ENCODE assay signal across 1 cellular context in the genomic region with DNA sequence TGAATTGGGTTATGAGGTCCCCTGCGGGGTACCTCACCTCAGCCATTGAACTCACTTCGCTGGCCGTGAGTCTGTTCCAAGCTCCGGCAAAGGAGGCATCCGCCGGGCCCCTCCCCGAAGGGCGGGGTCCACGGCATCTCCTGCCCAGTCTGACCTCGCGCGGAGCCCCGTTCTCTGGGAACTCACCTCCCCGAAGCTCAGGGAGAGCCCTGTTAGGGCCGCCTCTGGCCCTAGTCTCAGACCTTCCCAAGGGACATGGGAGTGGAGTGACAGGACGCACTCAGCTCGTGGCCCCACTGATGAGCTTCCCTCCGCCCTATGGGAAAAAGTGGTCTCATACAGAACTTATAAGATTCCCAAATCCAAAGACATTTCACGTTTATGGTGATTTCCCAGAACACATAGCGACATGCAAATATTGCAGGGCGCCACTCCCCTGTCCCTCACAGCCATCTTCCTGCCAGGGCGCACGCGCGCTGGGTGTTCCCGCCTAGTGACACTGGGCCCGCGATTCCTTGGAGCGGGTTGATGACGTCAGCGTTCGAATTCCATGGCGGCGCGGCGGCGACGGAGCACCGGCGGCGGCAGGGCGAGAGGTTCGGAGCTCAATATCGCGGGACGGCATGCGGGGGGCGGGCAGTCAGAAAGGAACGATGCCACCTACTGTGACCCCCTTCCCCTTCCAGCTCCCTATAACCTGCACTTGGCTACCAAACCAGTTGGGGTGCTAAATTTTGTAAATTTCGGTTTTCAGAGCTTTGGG.
TF ChIP-seq lines count a peak whose summit lies in the region.

A gene with protein sequence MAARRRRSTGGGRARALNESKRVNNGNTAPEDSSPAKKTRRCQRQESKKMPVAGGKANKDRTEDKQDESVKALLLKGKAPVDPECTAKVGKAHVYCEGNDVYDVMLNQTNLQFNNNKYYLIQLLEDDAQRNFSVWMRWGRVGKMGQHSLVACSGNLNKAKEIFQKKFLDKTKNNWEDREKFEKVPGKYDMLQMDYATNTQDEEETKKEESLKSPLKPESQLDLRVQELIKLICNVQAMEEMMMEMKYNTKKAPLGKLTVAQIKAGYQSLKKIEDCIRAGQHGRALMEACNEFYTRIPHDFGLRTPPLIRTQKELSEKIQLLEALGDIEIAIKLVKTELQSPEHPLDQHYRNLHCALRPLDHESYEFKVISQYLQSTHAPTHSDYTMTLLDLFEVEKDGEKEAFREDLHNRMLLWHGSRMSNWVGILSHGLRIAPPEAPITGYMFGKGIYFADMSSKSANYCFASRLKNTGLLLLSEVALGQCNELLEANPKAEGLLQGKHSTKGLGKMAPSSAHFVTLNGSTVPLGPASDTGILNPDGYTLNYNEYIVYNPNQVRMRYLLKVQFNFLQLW (plus strand): TSS at position 544 of the 763 bp plus-strand sequence. CDS start 7 bp downstream, at position 551.

TF ChIP-seq in GM12878, 131 proteins besides CTCF, POLR2A, EP300 and RAD21 (continued from another document and continues in another):
- TF ChIP-seq, protein P1, sequence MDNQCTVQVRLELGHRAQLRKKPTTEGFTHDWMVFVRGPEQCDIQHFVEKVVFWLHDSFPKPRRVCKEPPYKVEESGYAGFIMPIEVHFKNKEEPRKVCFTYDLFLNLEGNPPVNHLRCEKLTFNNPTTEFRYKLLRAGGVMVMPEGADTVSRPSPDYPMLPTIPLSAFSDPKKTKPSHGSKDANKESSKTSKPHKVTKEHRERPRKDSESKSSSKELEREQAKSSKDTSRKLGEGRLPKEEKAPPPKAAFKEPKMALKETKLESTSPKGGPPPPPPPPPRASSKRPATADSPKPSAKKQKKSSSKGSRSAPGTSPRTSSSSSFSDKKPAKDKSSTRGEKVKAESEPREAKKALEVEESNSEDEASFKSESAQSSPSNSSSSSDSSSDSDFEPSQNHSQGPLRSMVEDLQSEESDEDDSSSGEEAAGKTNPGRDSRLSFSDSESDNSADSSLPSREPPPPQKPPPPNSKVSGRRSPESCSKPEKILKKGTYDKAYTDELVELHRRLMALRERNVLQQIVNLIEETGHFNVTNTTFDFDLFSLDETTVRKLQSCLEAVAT (IDR thresholded peaks at IDR 0.05): no peak
- peak; percentile 99 for TF ChIP-seq ATF7 (IDR thresholded peaks at IDR 0.05; ENCODE audit: low read depth)
- TF ChIP-seq TBL1XR1 (IDR thresholded peaks at IDR 0.05; ENCODE audit: low read depth, low read length): 0 out of 2 replicates have a peak, but pooled peaks have one; percentile 40
- TF ChIP-seq, protein P2, sequence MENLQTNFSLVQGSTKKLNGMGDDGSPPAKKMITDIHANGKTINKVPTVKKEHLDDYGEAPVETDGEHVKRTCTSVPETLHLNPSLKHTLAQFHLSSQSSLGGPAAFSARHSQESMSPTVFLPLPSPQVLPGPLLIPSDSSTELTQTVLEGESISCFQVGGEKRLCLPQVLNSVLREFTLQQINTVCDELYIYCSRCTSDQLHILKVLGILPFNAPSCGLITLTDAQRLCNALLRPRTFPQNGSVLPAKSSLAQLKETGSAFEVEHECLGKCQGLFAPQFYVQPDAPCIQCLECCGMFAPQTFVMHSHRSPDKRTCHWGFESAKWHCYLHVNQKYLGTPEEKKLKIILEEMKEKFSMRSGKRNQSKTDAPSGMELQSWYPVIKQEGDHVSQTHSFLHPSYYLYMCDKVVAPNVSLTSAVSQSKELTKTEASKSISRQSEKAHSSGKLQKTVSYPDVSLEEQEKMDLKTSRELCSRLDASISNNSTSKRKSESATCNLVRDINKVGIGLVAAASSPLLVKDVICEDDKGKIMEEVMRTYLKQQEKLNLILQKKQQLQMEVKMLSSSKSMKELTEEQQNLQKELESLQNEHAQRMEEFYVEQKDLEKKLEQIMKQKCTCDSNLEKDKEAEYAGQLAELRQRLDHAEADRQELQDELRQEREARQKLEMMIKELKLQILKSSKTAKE (IDR thresholded peaks at IDR 0.05; ENCODE audit: low read depth, poor library complexity, severe bottlenecking): no peak
- TF ChIP-seq SMC3 (IDR thresholded peaks at IDR 0.05; ENCODE audit: borderline replicate concordance, low read length): peak; percentile 12; the same call in 1 of the 2 replicates
- TF ChIP-seq STAT1 (conservative IDR thresholded peaks at IDR 0.05): peak; percentile 69
- TF ChIP-seq, protein P3, sequence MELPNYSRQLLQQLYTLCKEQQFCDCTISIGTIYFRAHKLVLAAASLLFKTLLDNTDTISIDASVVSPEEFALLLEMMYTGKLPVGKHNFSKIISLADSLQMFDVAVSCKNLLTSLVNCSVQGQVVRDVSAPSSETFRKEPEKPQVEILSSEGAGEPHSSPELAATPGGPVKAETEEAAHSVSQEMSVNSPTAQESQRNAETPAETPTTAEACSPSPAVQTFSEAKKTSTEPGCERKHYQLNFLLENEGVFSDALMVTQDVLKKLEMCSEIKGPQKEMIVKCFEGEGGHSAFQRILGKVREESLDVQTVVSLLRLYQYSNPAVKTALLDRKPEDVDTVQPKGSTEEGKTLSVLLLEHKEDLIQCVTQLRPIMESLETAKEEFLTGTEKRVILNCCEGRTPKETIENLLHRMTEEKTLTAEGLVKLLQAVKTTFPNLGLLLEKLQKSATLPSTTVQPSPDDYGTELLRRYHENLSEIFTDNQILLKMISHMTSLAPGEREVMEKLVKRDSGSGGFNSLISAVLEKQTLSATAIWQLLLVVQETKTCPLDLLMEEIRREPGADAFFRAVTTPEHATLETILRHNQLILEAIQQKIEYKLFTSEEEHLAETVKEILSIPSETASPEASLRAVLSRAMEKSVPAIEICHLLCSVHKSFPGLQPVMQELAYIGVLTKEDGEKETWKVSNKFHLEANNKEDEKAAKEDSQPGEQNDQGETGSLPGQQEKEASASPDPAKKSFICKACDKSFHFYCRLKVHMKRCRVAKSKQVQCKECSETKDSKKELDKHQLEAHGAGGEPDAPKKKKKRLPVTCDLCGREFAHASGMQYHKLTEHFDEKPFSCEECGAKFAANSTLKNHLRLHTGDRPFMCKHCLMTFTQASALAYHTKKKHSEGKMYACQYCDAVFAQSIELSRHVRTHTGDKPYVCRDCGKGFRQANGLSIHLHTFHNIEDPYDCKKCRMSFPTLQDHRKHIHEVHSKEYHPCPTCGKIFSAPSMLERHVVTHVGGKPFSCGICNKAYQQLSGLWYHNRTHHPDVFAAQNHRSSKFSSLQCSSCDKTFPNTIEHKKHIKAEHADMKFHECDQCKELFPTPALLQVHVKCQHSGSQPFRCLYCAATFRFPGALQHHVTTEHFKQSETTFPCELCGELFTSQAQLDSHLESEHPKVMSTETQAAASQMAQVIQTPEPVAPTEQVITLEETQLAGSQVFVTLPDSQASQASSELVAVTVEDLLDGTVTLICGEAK (IDR thresholded peaks at IDR 0.05; ENCODE audit: borderline replicate concordance): peak; percentile 59; the same call in 1 of the 2 replicates
- TF ChIP-seq YY1 (IDR thresholded peaks at IDR 0.05; ENCODE audit: low read depth, low read length): peak; percentile 94
- no peak for TF ChIP-seq SRF (IDR thresholded peaks at IDR 0.05; ENCODE audit: low read depth in 2 of 2, low read length in 2 of 2)
- TF ChIP-seq FOXM1 (IDR thresholded peaks at IDR 0.05; ENCODE audit: low read depth, low read length): peak; percentile 76
- TF ChIP-seq, protein P4, sequence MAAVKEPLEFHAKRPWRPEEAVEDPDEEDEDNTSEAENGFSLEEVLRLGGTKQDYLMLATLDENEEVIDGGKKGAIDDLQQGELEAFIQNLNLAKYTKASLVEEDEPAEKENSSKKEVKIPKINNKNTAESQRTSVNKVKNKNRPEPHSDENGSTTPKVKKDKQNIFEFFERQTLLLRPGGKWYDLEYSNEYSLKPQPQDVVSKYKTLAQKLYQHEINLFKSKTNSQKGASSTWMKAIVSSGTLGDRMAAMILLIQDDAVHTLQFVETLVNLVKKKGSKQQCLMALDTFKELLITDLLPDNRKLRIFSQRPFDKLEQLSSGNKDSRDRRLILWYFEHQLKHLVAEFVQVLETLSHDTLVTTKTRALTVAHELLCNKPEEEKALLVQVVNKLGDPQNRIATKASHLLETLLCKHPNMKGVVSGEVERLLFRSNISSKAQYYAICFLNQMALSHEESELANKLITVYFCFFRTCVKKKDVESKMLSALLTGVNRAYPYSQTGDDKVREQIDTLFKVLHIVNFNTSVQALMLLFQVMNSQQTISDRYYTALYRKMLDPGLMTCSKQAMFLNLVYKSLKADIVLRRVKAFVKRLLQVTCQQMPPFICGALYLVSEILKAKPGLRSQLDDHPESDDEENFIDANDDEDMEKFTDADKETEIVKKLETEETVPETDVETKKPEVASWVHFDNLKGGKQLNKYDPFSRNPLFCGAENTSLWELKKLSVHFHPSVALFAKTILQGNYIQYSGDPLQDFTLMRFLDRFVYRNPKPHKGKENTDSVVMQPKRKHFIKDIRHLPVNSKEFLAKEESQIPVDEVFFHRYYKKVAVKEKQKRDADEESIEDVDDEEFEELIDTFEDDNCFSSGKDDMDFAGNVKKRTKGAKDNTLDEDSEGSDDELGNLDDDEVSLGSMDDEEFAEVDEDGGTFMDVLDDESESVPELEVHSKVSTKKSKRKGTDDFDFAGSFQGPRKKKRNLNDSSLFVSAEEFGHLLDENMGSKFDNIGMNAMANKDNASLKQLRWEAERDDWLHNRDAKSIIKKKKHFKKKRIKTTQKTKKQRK (IDR thresholded peaks at IDR 0.05; ENCODE audit: low read depth, low read length): no peak
- TF ChIP-seq, protein P5, sequence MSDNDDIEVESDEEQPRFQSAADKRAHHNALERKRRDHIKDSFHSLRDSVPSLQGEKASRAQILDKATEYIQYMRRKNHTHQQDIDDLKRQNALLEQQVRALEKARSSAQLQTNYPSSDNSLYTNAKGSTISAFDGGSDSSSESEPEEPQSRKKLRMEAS (IDR thresholded peaks at IDR 0.05; ENCODE audit: low read depth, low read length): 0 out of 2 replicates have a peak, but pooled peaks have one; percentile 13
- TF ChIP-seq DPF2 (IDR thresholded peaks at IDR 0.05): peak; percentile 70; the same call in 1 of the 2 replicates
- TF ChIP-seq RUNX3 (IDR thresholded peaks at IDR 0.05; ENCODE audit: low read length): peak; percentile 59; the same call in 1 of the 2 replicates
- TF ChIP-seq SIN3A (IDR thresholded peaks at IDR 0.05; ENCODE audit: low read depth, low read length): no peak; the same call in 1 of the 2 replicates
- peak; percentile 94 for TF ChIP-seq TCF3 (IDR thresholded peaks at IDR 0.05; ENCODE audit: borderline replicate concordance, insufficient read depth, low read depth, low read length)
- TF ChIP-seq ZNF24 (IDR thresholded peaks at IDR 0.05): peak; percentile 90
- TF ChIP-seq SMAD5 (IDR thresholded peaks at IDR 0.05; ENCODE audit: low read depth): peak; percentile 98
- TF ChIP-seq MYC (IDR thresholded peaks at IDR 0.05; ENCODE audit: insufficient read depth, insufficient read length, insufficient replicate concordance, low read length, severe bottlenecking): no peak
- TF ChIP-seq, protein P6, sequence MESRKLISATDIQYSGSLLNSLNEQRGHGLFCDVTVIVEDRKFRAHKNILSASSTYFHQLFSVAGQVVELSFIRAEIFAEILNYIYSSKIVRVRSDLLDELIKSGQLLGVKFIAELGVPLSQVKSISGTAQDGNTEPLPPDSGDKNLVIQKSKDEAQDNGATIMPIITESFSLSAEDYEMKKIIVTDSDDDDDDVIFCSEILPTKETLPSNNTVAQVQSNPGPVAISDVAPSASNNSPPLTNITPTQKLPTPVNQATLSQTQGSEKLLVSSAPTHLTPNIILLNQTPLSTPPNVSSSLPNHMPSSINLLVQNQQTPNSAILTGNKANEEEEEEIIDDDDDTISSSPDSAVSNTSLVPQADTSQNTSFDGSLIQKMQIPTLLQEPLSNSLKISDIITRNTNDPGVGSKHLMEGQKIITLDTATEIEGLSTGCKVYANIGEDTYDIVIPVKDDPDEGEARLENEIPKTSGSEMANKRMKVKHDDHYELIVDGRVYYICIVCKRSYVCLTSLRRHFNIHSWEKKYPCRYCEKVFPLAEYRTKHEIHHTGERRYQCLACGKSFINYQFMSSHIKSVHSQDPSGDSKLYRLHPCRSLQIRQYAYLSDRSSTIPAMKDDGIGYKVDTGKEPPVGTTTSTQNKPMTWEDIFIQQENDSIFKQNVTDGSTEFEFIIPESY (IDR thresholded peaks at IDR 0.05): no peak
- peak; percentile 94 for TF ChIP-seq NBN (IDR thresholded peaks at IDR 0.05)
- no peak for TF ChIP-seq NR2C2 (IDR thresholded peaks at IDR 0.05; ENCODE audit: borderline replicate concordance, control insufficient read depth, insufficient read length, low read depth)
- TF ChIP-seq, protein P7, sequence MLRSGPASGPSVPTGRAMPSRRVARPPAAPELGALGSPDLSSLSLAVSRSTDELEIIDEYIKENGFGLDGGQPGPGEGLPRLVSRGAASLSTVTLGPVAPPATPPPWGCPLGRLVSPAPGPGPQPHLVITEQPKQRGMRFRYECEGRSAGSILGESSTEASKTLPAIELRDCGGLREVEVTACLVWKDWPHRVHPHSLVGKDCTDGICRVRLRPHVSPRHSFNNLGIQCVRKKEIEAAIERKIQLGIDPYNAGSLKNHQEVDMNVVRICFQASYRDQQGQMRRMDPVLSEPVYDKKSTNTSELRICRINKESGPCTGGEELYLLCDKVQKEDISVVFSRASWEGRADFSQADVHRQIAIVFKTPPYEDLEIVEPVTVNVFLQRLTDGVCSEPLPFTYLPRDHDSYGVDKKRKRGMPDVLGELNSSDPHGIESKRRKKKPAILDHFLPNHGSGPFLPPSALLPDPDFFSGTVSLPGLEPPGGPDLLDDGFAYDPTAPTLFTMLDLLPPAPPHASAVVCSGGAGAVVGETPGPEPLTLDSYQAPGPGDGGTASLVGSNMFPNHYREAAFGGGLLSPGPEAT (IDR thresholded peaks at IDR 0.05; ENCODE audit: low read depth): peak; percentile 82
- no peak for TF ChIP-seq MEF2A (IDR thresholded peaks at IDR 0.05; ENCODE audit: insufficient read depth, low read depth, low read length)
- TF ChIP-seq IRF4 (IDR thresholded peaks at IDR 0.05; ENCODE audit: low read depth, low read length): 0 out of 2 replicates have a peak, but pooled peaks have one; percentile 42
- TF ChIP-seq BCL11A (IDR thresholded peaks at IDR 0.05; ENCODE audit: low read depth, low read length): peak; percentile 44
- TF ChIP-seq, protein P8, sequence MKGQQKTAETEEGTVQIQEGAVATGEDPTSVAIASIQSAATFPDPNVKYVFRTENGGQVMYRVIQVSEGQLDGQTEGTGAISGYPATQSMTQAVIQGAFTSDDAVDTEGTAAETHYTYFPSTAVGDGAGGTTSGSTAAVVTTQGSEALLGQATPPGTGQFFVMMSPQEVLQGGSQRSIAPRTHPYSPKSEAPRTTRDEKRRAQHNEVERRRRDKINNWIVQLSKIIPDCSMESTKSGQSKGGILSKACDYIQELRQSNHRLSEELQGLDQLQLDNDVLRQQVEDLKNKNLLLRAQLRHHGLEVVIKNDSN (IDR thresholded peaks at IDR 0.05; ENCODE audit: borderline replicate concordance, extremely low read length, insufficient read depth, low read depth, low read length): no peak
- TF ChIP-seq IKZF2 (IDR thresholded peaks at IDR 0.05): peak; percentile 96 to 97
